12 cellular contexts compared by ENCODE assay signal in the genomic region with DNA sequence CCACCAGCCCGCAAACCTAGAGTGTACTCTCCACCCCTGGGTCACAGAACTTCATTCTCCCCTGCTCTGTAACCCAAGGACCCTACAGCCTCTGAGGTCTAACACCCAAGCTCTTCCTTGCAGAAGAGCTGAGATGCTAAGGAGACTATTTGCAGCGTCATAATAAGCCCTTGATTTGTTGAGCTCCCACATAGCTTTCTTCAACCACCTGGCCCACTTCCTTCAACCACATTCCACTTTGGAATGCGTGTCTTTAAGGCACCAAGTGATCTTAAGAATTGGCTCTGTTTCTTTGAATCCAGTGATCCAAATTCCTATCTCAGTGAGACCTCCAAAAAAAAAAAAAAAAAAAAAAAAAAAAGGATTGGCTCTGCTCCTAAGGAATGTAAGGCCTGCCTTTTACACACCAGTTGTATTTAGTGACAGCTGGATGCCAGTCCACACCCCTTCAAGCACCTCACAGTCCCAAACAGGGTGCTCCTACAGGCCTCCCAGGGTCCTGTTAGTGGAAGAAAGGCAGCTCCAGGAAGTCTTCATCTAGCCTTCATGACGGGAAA.
DNase-seq lines count a peak whose midpoint lies in the region; ATAC-seq and TF ChIP-seq lines count a peak whose summit lies in the region.
"Had no signal": no experiment of that assay in that cellular context is flagged by ENCODE, and none has a peak within 500 bp of the region (broad histone marks: within the 10 kb centered on the region; RNA-seq: fewer than 3 reads in every experiment).

No MANE protein-coding gene starts in this region.

- peaks cover 14% of the 10 kb centered on the region for H3K9me1 ChIP-seq in IMR-90 (ENCODE audit: insufficient read depth, low read length)

- TF ChIP-seq EP300 in tibial nerve (IDR thresholded peaks at IDR 0.05) = no peak

- peak overlapping the region in 1 of 2 experiments; percentile 26; a peak in 2 of 4 replicates for H4K8ac ChIP-seq in IMR-90 (ENCODE audit: low read depth in 2 of 2, low read length in 2 of 2)

- H3K4me1 ChIP-seq in IMR-90 (ENCODE audit: control insufficient read depth, insufficient read depth, low read length) (peaks cover 28% of the 10 kb centered on the region), lung (ENCODE audit: control insufficient read depth in 2 of 2, insufficient read depth in 2 of 2, low read length in 2 of 2) (peaks cover 0 to 3% of the 10 kb centered on the region in 2 donors), tibial nerve (peaks cover 0 to 3% (median 0%) of the 10 kb centered on the region in 4 donors)

- TF ChIP-seq POLR2A in IMR-90 (IDR thresholded peaks at IDR 0.05; ENCODE audit: low read depth, low read length) (no peak), tibial nerve (IDR thresholded peaks at IDR 0.05) (no peak)

- no peak overlapping the region for H3K4me2 ChIP-seq in IMR-90 (ENCODE audit: low read depth, low read length)

- dilution Hi-C loops in IMR-90 (cut with HindIII; ENCODE audit: low sequenced_read_pairs, unreplicated experiment) = no loop called here

- H3K4ac ChIP-seq in IMR-90 (ENCODE audit: low read depth, low read length) = peak overlapping the region; percentile 37

- DNase-seq in AG08396 (ENCODE audit: low spot score) (peak; percentile 17), IMR-90 (peak; percentile 70), dedifferentiated amniotic fluid mesenchymal stem cell (ENCODE audit: extremely low spot score) (peak; percentile 49), lung (ENCODE audit: low spot score) (no peak), tibial nerve (ENCODE audit: low spot score in 2 of 2) (no peak)
- no peak for DNase-seq in activated effector memory CD4-positive, alpha-beta T cell treated with Interleukin-2 at 50 U/mL for 16 hours
- DNase-seq: activated CD8-positive, alpha-beta T cell treated with anti-CD3 and anti-CD28 coated beads for 36 hours; activated naive CD4-positive, alpha-beta T cell treated with anti-CD3 and anti-CD28 coated beads for 36 hours; foreskin melanocyte; ovary had no signal

- H3K36me3 ChIP-seq in IMR-90 (ENCODE audit: control insufficient read depth, insufficient read depth, low read length) (no peaks in the 10 kb centered on the region), lung (ENCODE audit: control insufficient read depth in 2 of 2, insufficient read depth in 2 of 2, low read length in 2 of 2) (no peaks in the 10 kb centered on the region), tibial nerve (peaks cover 0 to 14% (median 0%) of the 10 kb centered on the region in 3 donors)
- H3K36me3 ChIP-seq: ovary had no signal

- peak overlapping the region; percentile 35 for H2BK5ac ChIP-seq in IMR-90 (ENCODE audit: low read depth, low read length, poor library complexity, severe bottlenecking)

- H3K14ac ChIP-seq in IMR-90 (replicated peaks; ENCODE audit: low read depth, low read length) = 0 out of 2 replicates have a peak overlapping the region, but pooled peaks have one; percentile 17

- H2BK20ac ChIP-seq in IMR-90 (ENCODE audit: low read depth, low read length) = peak overlapping the region; percentile 12

- 75% methylated on average over 1 of the region's 4 CpGs; no CpG with 5 or more reads in 1 of the 2 experiments for WGBS in IMR-90 (ENCODE audit: extremely low coverage in 2 of 2, insufficient read length in 1 of 2), 2 experiments
- 70 to 83% methylated on average over 4 of the region's 4 CpGs for WGBS in lung, 2 donors
- 74 to 75% methylated on average over 4 of the region's 4 CpGs for WGBS in tibial nerve, 2 donors

- H3K23ac ChIP-seq in IMR-90 (ENCODE audit: low read depth, low read length) = no peak overlapping the region

- BruUV-seq in IMR-90 (replicated peaks; lab: Mats Ljungman, UMichigan) = no TSS peak

- no peaks in the 10 kb centered on the region; the same call in 1 of the 2 replicates for H4K20me1 ChIP-seq in IMR-90 (ENCODE audit: insufficient read depth, low read length)

- peak overlapping the region; percentile 57 for H4K5ac ChIP-seq in IMR-90 (ENCODE audit: low read depth, low read length)

- intact Hi-C loops in IMR-90 (cut with micrococcal nuclease) = loop anchor here (5.0 to 10.0 kb wide), 2 partner anchors 255 to 712 kb away; a partner anchor contains a TSS

- H3K9me3 ChIP-seq in IMR-90 (ENCODE audit: control insufficient read depth, insufficient read depth, low read length) = no peaks in the 10 kb centered on the region
- H3K9me3 ChIP-seq in lung (ENCODE audit: control insufficient read depth in 2 of 2, insufficient read depth in 1 of 2, low read length in 1 of 2) = no peaks in the 10 kb centered on the region
- no peaks in the 10 kb centered on the region for H3K9me3 ChIP-seq in tibial nerve
- H3K9me3 ChIP-seq: ovary had no signal

- H3K27me3 ChIP-seq in IMR-90 (ENCODE audit: control insufficient read depth, insufficient read depth, low read length) = no peaks in the 10 kb centered on the region
- H3K27me3 ChIP-seq in lung (ENCODE audit: control insufficient read depth, insufficient read depth) = no peaks in the 10 kb centered on the region
- no peaks in the 10 kb centered on the region for H3K27me3 ChIP-seq in tibial nerve
- H3K27me3 ChIP-seq: ovary had no signal

- peak overlapping the region; percentile 81 for H2AK5ac ChIP-seq in IMR-90 (ENCODE audit: low read depth, low read length)

- H3K4me3 ChIP-seq in IMR-90 (ENCODE audit: insufficient read depth, low read depth, low read length) (no peak overlapping the region), lung (no peak overlapping the region), tibial nerve (no peak overlapping the region)
- H3K4me3 ChIP-seq: ovary had no signal

- H4K91ac ChIP-seq in IMR-90 (ENCODE audit: insufficient read depth, low read depth, low read length) = peak overlapping the region; percentile 58; the same call in 1 of the 2 replicates

- peak overlapping the region; percentile 33 for H2AK9ac ChIP-seq in IMR-90 (replicated peaks; ENCODE audit: low read depth, low read length, poor library complexity)

- peak overlapping the region; percentile 47 for H2BK120ac ChIP-seq in IMR-90 (ENCODE audit: low read depth, low read length)

- POLR2A ChIA-PET in IMR-90 (lab: Charles Lee; ENCODE audit: unreplicated experiment) = no interaction called here

- H3K18ac ChIP-seq in IMR-90 (ENCODE audit: low read depth, low read length) = peak overlapping the region; percentile 53; the same call in 1 of the 2 replicates

- H2BK15ac ChIP-seq in IMR-90 (ENCODE audit: low read depth, low read length) = peak overlapping the region; percentile 40; the same call in 1 of the 3 replicates

- ATAC-seq in IMR-90 (ENCODE audit: low read depth) (peak; percentile 7; the same call in 1 of the 2 replicates), lung (ENCODE audit: insufficient read depth, low FRiP score) (peak; percentile 17), GM19455 (IDR thresholded peaks at IDR 0.05; ENCODE audit: unreplicated experiment) (no peak), HG03354 (IDR thresholded peaks at IDR 0.05; ENCODE audit: poor library complexity, severe bottlenecking, unreplicated experiment) (no peak)
- ATAC-seq: activated CD8-positive, alpha-beta T cell treated with anti-CD3 and anti-CD28 coated beads for 36 hours had no signal

- no peaks in the 10 kb centered on the region; a peak in 1 of 4 replicates for H3K79me1 ChIP-seq in IMR-90 (ENCODE audit: low read depth in 1 of 2, low read length in 2 of 2)

- no peak overlapping the region for H3K56ac ChIP-seq in IMR-90 (ENCODE audit: extremely low read depth, insufficient read depth, low read length)

- H2AFZ ChIP-seq in IMR-90 (replicated peaks; ENCODE audit: low read length, poor library complexity) = peak overlapping the region; percentile 53

- in situ Hi-C loops in IMR-90 (cut with MboI; ENCODE audit: low sequenced_read_pairs) = no loop called here

- H3K9ac ChIP-seq in IMR-90 (ENCODE audit: low read depth, low read length) = no peak overlapping the region

- H3K27ac ChIP-seq in IMR-90 (ENCODE audit: insufficient read depth, low read length) (peak overlapping the region; percentile 53; the same call in 1 of the 2 replicates), lung (ENCODE audit: low read depth in 1 of 2, low read length in 1 of 2) (peak overlapping the region in 1 of 2 donors; percentile 31), tibial nerve (no peak overlapping the region)
- H3K27ac ChIP-seq: ovary had no signal

- CTCF ChIA-PET in IMR-90 (lab: Yijun Ruan, JAX) = interaction anchor here (0.7 kb wide), 1 partner anchor 376 kb away, joined by 4 read pairs; no protein-coding TSS in a partner anchor

- no peak for TF ChIP-seq RAD21 in IMR-90 (IDR thresholded peaks at IDR 0.05; ENCODE audit: low read length)

- TF ChIP-seq CTCF in IMR-90 (conservative IDR thresholded peaks at IDR 0.05; ENCODE audit: low read depth, low read length) (no peak), lung (IDR thresholded peaks at IDR 0.05; ENCODE audit: control extremely low read depth, extremely low read depth) (no peak), tibial nerve (IDR thresholded peaks at IDR 0.05) (no peak)

TF ChIP-seq in IMR-90, 13 proteins besides CTCF, POLR2A, EP300 and RAD21:
- TF ChIP-seq, protein P1, sequence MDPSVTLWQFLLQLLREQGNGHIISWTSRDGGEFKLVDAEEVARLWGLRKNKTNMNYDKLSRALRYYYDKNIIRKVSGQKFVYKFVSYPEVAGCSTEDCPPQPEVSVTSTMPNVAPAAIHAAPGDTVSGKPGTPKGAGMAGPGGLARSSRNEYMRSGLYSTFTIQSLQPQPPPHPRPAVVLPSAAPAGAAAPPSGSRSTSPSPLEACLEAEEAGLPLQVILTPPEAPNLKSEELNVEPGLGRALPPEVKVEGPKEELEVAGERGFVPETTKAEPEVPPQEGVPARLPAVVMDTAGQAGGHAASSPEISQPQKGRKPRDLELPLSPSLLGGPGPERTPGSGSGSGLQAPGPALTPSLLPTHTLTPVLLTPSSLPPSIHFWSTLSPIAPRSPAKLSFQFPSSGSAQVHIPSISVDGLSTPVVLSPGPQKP (IDR thresholded peaks at IDR 0.05; ENCODE audit: borderline replicate concordance, low read depth, low read length) = no peak
- TF ChIP-seq MAZ (IDR thresholded peaks at IDR 0.05; ENCODE audit: borderline replicate concordance, low read depth, low read length) (no peak), MAFK (IDR thresholded peaks at IDR 0.05; ENCODE audit: low read depth, low read length) (no peak), MXI1 (IDR thresholded peaks at IDR 0.05; ENCODE audit: borderline replicate concordance, low read depth, low read length) (no peak), NFE2L2 (IDR thresholded peaks at IDR 0.05; ENCODE audit: low read depth, low read length) (no peak), CHD1 (IDR thresholded peaks at IDR 0.05; ENCODE audit: low read depth, low read length) (no peak), BHLHE40 (IDR thresholded peaks at IDR 0.05; ENCODE audit: low read depth, low read length) (no peak)

Comparison
In these comparisons a context has a peak if more than half of its experiments do, and no peak if none do; other contexts are left out.
1. DNase-seq: peak in AG08396 (single experiment), IMR-90 (single experiment) and dedifferentiated amniotic fluid mesenchymal stem cell (single experiment); none in lung (single experiment), tibial nerve (0 of 2) and activated effector memory CD4-positive, alpha-beta T cell treated with Interleukin-2 at 50 U/mL for 16 hours (single experiment).
2. ATAC-seq: peak in IMR-90 (single experiment) and lung (single experiment); none in GM19455 (single experiment) and HG03354 (single experiment).